Comparison of ENCODE assay signal across 1 cellular context in genomic region chr13:110716235-110716505, GRCh38.
TF ChIP-seq lines count a peak whose summit lies in the region.

No MANE protein-coding gene starts in this region.

TF ChIP-seq in H1, 55 proteins besides CTCF, POLR2A, EP300 and RAD21 (continued from another document):
- TF ChIP-seq SIN3A (conservative IDR thresholded peaks at IDR 0.05 in 1 of 2, IDR thresholded peaks at IDR 0.05 in 1 of 2; ENCODE audit: low read depth in 1 of 2, low read length in 2 of 2): 0 out of 4 replicates have a peak, but pooled peaks of 1 of the 2 experiments have one; percentile 75
TF ChIP-seq in H1: peak in this region for 1.
